ENCODE assay signal across 11 cellular contexts in genomic region chr14:90510208-90510607, GRCh38.
DNase-seq lines count a peak whose midpoint lies in the region; ATAC-seq, FAIRE-seq and TF ChIP-seq lines count a peak whose summit lies in the region.
"Had no signal": no experiment of that assay in that cellular context is flagged by ENCODE, and none has a peak within 500 bp of the region (broad histone marks: within the 10 kb centered on the region; RNA-seq: fewer than 3 reads in every experiment).

No MANE protein-coding gene starts in this region.

- H3K4me1 ChIP-seq in BLaER1 treated with 17β-estradiol and CSF1 and Interleukin-3, amounts not matched to agents 10 nM and 100 nM, result peaks cover 12 to 87% (median 67%) of the 10 kb centered on the region in 10 experiments
- H3K4me1 ChIP-seq in astrocyte (ENCODE audit: insufficient read depth, low read length), result no peaks in the 10 kb centered on the region
- H3K4me1 ChIP-seq in naive thymus-derived CD4-positive, alpha-beta T cell (ENCODE audit: control insufficient read depth in 2 of 2, insufficient read depth in 2 of 2, low read length in 2 of 2), result no peaks in the 10 kb centered on the region

- peak overlapping the region in 9 of 11 experiments; percentile 69 to 85 (median 76); a peak in 16 of 22 replicates for H3K4me2 ChIP-seq in BLaER1 treated with 17β-estradiol and CSF1 and Interleukin-3, amounts not matched to agents 10 nM and 100 nM
- H3K4me2 ChIP-seq in astrocyte (ENCODE audit: low read length), result no peak overlapping the region

- no peak overlapping the region for H2AFZ ChIP-seq in astrocyte (ENCODE audit: low read depth, low read length)

- H3K36me3 Mint-ChIP-seq in astrocyte (ENCODE audit: low read depth, unreplicated experiment), result peaks cover 2% of the 10 kb centered on the region
- H3K36me3 Mint-ChIP-seq in naive thymus-derived CD4-positive, alpha-beta T cell, result no peaks in the 10 kb centered on the region

- no peaks in the 10 kb centered on the region for H3K4me1 Mint-ChIP-seq in astrocyte (ENCODE audit: low read depth, unreplicated experiment)
- H3K4me1 Mint-ChIP-seq in naive thymus-derived CD4-positive, alpha-beta T cell, result peaks cover 0 to 8% (median 5%) of the 10 kb centered on the region in 7 donors

- H4K20me1 ChIP-seq in BLaER1 treated with 17β-estradiol and CSF1 and Interleukin-3, amounts not matched to agents 10 nM and 100 nM, result no peaks in the 10 kb centered on the region
- no peaks in the 10 kb centered on the region for H4K20me1 ChIP-seq in astrocyte (ENCODE audit: insufficient read depth, low read length)

- FAIRE-seq in astrocyte (lab: Jason Lieb, UNC), result no peak
- FAIRE-seq: keratinocyte had no signal

- no peaks in the 10 kb centered on the region for H3K36me3 ChIP-seq in BLaER1 treated with 17β-estradiol and CSF1 and Interleukin-3, amounts not matched to agents 10 nM and 100 nM
- H3K36me3 ChIP-seq in astrocyte (ENCODE audit: insufficient read depth, low read length), result no peaks in the 10 kb centered on the region
- no peaks in the 10 kb centered on the region for H3K36me3 ChIP-seq in naive thymus-derived CD4-positive, alpha-beta T cell (ENCODE audit: control insufficient read depth in 2 of 3, insufficient read depth in 3 of 3, low read length in 3 of 3)
- H3K36me3 ChIP-seq: tibial nerve had no signal

- H3K4me3 Mint-ChIP-seq in astrocyte (ENCODE audit: unreplicated experiment), result no peak overlapping the region
- H3K4me3 Mint-ChIP-seq in naive thymus-derived CD4-positive, alpha-beta T cell, result no peak overlapping the region

- POLR2A ChIA-PET in naive thymus-derived CD4-positive, alpha-beta T cell (lab: Charles Lee), result no interaction called here

- CTCF ChIA-PET in naive thymus-derived CD4-positive, alpha-beta T cell (lab: Charles Lee), result no interaction called here

- H3K9ac ChIP-seq in BLaER1 treated with 17β-estradiol and CSF1 and Interleukin-3, amounts not matched to agents 10 nM and 100 nM, result no peak overlapping the region; a peak in 1 of 22 replicates
- H3K9ac ChIP-seq in astrocyte (ENCODE audit: low read length), result no peak overlapping the region

- H3K27ac Mint-ChIP-seq in astrocyte (ENCODE audit: unreplicated experiment), result peak overlapping the region; percentile 14
- no peak overlapping the region for H3K27ac Mint-ChIP-seq in naive thymus-derived CD4-positive, alpha-beta T cell

- H3K79me2 ChIP-seq in astrocyte (ENCODE audit: insufficient read depth, low read length), result no peaks in the 10 kb centered on the region

- no peak for TF ChIP-seq CTCF in astrocyte (IDR thresholded peaks at IDR 0.05; ENCODE audit: insufficient read depth, low read depth, low read length)

- intact Hi-C loops in left colon (cut with DNase I, micrococcal nuclease), result loop anchor here in 1 of 2 donors (10.0 kb wide), 1 partner anchor 105 kb away; no protein-coding TSS in a partner anchor
- intact Hi-C loops in naive thymus-derived CD4-positive, alpha-beta T cell (cut with micrococcal nuclease), result no loop called here

- no peak overlapping the region for H3K27ac ChIP-seq in BLaER1 treated with 17β-estradiol and CSF1 and Interleukin-3, amounts not matched to agents 10 nM and 100 nM
- H3K27ac ChIP-seq in astrocyte (ENCODE audit: low read depth, low read length), result no peak overlapping the region
- no peak overlapping the region for H3K27ac ChIP-seq in naive thymus-derived CD4-positive, alpha-beta T cell (ENCODE audit: low read depth, low read length)
- H3K27ac ChIP-seq: tibial nerve had no signal

- peaks cover 2% of the 10 kb centered on the region for H3K9me3 Mint-ChIP-seq in astrocyte (ENCODE audit: unreplicated experiment)
- peaks cover 0 to 3% (median 0%) of the 10 kb centered on the region in 11 donors for H3K9me3 Mint-ChIP-seq in naive thymus-derived CD4-positive, alpha-beta T cell

- peak; percentile 40 for ATAC-seq in left colon
- no peak for ATAC-seq in naive thymus-derived CD4-positive, alpha-beta T cell
- ATAC-seq in HG03175 (IDR thresholded peaks at IDR 0.05; ENCODE audit: unreplicated experiment), result no peak

- peaks cover 0 to 6% (median 0%) of the 10 kb centered on the region in 11 experiments; a peak in 1 of 22 replicates for H3K27me3 ChIP-seq in BLaER1 treated with 17β-estradiol and CSF1 and Interleukin-3, amounts not matched to agents 10 nM and 100 nM
- no peaks in the 10 kb centered on the region for H3K27me3 ChIP-seq in astrocyte (ENCODE audit: insufficient read depth, low read length)
- no peaks in the 10 kb centered on the region for H3K27me3 ChIP-seq in naive thymus-derived CD4-positive, alpha-beta T cell (ENCODE audit: control insufficient read depth in 2 of 2, insufficient read depth in 2 of 2, low read length in 2 of 2)

- peaks cover 28% of the 10 kb centered on the region for H3K27me3 Mint-ChIP-seq in astrocyte (ENCODE audit: low read depth, unreplicated experiment)
- peaks cover 19 to 39% (median 24%) of the 10 kb centered on the region in 5 donors for H3K27me3 Mint-ChIP-seq in naive thymus-derived CD4-positive, alpha-beta T cell

- 0 out of 22 replicates have a peak, but pooled peaks cover 0 to 7% (median 0%) of the 10 kb centered on the region in 11 experiments for H3K9me3 ChIP-seq in BLaER1 treated with 17β-estradiol and CSF1 and Interleukin-3, amounts not matched to agents 10 nM and 100 nM (replicated peaks in 1 of 11)
- no peaks in the 10 kb centered on the region for H3K9me3 ChIP-seq in astrocyte (ENCODE audit: insufficient read depth, low read depth, low read length)
- H3K9me3 ChIP-seq in naive thymus-derived CD4-positive, alpha-beta T cell (ENCODE audit: control insufficient read depth in 2 of 3, low read length in 3 of 3), result no peaks in the 10 kb centered on the region
- H3K9me3 ChIP-seq: tibial nerve had no signal

- no peak overlapping the region for H3K4me3 ChIP-seq in BLaER1 treated with 17β-estradiol and CSF1 and Interleukin-3, amounts not matched to agents 10 nM and 100 nM
- no peak overlapping the region for H3K4me3 ChIP-seq in astrocyte (ENCODE audit: insufficient read depth, low read depth, low read length)
- H3K4me3 ChIP-seq in naive thymus-derived CD4-positive, alpha-beta T cell (ENCODE audit: low read length), result no peak overlapping the region
- H3K4me3 ChIP-seq: tibial nerve had no signal

- peak; percentile 87 for DNase-seq in NCI-H1092 treated with DMSO at 0.1 percent for 48 hours (lab: John Stamatoyannopoulos, UW)
- DNase-seq in astrocyte (ENCODE audit: low read depth), result no peak
- DNase-seq in left colon, result peak; percentile 76 to 88
- DNase-seq in islet precursor cell, result no peak
- no peak for DNase-seq in HuH-7 (ENCODE audit: low spot score)
- DNase-seq in naive thymus-derived CD4-positive, alpha-beta T cell, result no peak
- DNase-seq: NCI-H1930 had no signal

Comparison
In these comparisons a context has a peak if more than half of its experiments do, and no peak if none do; other contexts are left out.
1. DNase-seq: peak in NCI-H1092 treated with DMSO at 0.1 percent for 48 hours (single experiment) and left colon (2 of 2); none in astrocyte (single experiment), islet precursor cell (single experiment), HuH-7 (single experiment) and naive thymus-derived CD4-positive, alpha-beta T cell (0 of 9).